8 cellular contexts compared by ENCODE assay signal in genomic region chr11:68837583-68838571, GRCh38. TPM values are rescaled to one million over a fixed set of nuclear protein-coding genes. Genes with fewer than 3 reads are reported as not detected.
DNase-seq lines count a peak whose midpoint lies in the region; ATAC-seq and TF ChIP-seq lines count a peak whose summit lies in the region.

No MANE protein-coding gene starts in this region.

- peak overlapping the region; percentile 94 for H3K4me3 ChIP-seq in upper lobe of right lung

- no peaks in the 10 kb centered on the region for H3K9me3 ChIP-seq in upper lobe of right lung

- peak overlapping the region; percentile 96 for H3K27ac Mint-ChIP-seq in activated naive CD4-positive, alpha-beta T cell treated with anti-CD3 and anti-CD28 coated beads, Interleukin-2, amount 10 ng/mL, durations not matched to agents 7 days and 5 days
- H3K27ac Mint-ChIP-seq in mesothelial cell of epicardium: peak overlapping the region; percentile 56

- TF ChIP-seq CTCF in mesothelial cell of epicardium (IDR thresholded peaks at IDR 0.05; ENCODE audit: unreplicated experiment) (no peak), upper lobe of right lung (IDR thresholded peaks at IDR 0.05) (no peak)

- DNase-seq in activated naive CD4-positive, alpha-beta T cell treated with anti-CD3 and anti-CD28 coated beads, Interleukin-2, amount 10 ng/mL, durations not matched to agents 7 days and 5 days: no peak
- DNase-seq in activated naive CD4-positive, alpha-beta T cell treated with Interleukin-2 at 50 U/mL for 16 hours: no peak
- DNase-seq in mesothelial cell of epicardium (ENCODE audit: low spot score in 2 of 2, unreplicated experiment in 2 of 2): no peak
- DNase-seq in upper lobe of right lung: no peak
- no peak for DNase-seq in activated CD4-positive, alpha-beta T cell treated with anti-CD3 and anti-CD28 coated beads, Interleukin-2, amount 50 U/mL, for 1 hour
- DNase-seq in EL: no peak

- intact Hi-C loops in upper lobe of right lung (cut with DNase I): no loop called here

- H3K27me3 Mint-ChIP-seq in activated naive CD4-positive, alpha-beta T cell treated with anti-CD3 and anti-CD28 coated beads, Interleukin-2, amount 10 ng/mL, durations not matched to agents 7 days and 5 days: peaks cover 3% of the 10 kb centered on the region
- H3K27me3 Mint-ChIP-seq in mesothelial cell of epicardium (ENCODE audit: low read depth): peaks cover 25% of the 10 kb centered on the region

- H3K4me1 Mint-ChIP-seq in activated naive CD4-positive, alpha-beta T cell treated with anti-CD3 and anti-CD28 coated beads, Interleukin-2, amount 10 ng/mL, durations not matched to agents 7 days and 5 days: peaks cover 58% of the 10 kb centered on the region
- peaks cover 29% of the 10 kb centered on the region for H3K4me1 Mint-ChIP-seq in mesothelial cell of epicardium

- CTCF ChIA-PET in activated naive CD4-positive, alpha-beta T cell treated with anti-CD3 and anti-CD28 coated beads, Interleukin-2, amount 10 ng/mL, durations not matched to agents 7 days and 5 days (lab: Charles Lee): interaction anchor here (0.6 to 0.7 kb wide), 2 partner anchors 69 to 187 kb away, joined by 3 read pairs; no protein-coding TSS in a partner anchor

- peaks cover 5% of the 10 kb centered on the region for H3K36me3 Mint-ChIP-seq in activated naive CD4-positive, alpha-beta T cell treated with anti-CD3 and anti-CD28 coated beads, Interleukin-2, amount 10 ng/mL, durations not matched to agents 7 days and 5 days
- no peaks in the 10 kb centered on the region for H3K36me3 Mint-ChIP-seq in mesothelial cell of epicardium

- H3K36me3 ChIP-seq in upper lobe of right lung: no peaks in the 10 kb centered on the region

- peak overlapping the region; percentile 40 for H3K27ac ChIP-seq in angular gyrus (ENCODE audit: low read depth, low read length)
- peak overlapping the region; percentile 90 for H3K27ac ChIP-seq in upper lobe of right lung

- no peaks in the 10 kb centered on the region for H3K27me3 ChIP-seq in upper lobe of right lung

- no peaks in the 10 kb centered on the region for H3K9me3 Mint-ChIP-seq in activated naive CD4-positive, alpha-beta T cell treated with anti-CD3 and anti-CD28 coated beads, Interleukin-2, amount 10 ng/mL, durations not matched to agents 7 days and 5 days
- H3K9me3 Mint-ChIP-seq in mesothelial cell of epicardium: no peaks in the 10 kb centered on the region

- no peak for ATAC-seq in upper lobe of right lung
- no peak for ATAC-seq in HG03521 (IDR thresholded peaks at IDR 0.05; ENCODE audit: unreplicated experiment)

- H3K4me1 ChIP-seq in upper lobe of right lung: peaks cover 56% of the 10 kb centered on the region

- peak overlapping the region; percentile 80 for H3K4me3 Mint-ChIP-seq in activated naive CD4-positive, alpha-beta T cell treated with anti-CD3 and anti-CD28 coated beads, Interleukin-2, amount 10 ng/mL, durations not matched to agents 7 days and 5 days
- H3K4me3 Mint-ChIP-seq in mesothelial cell of epicardium: peak overlapping the region; percentile 40

RNA-seq across cellular contexts. Expression of gene CPT1A, which starts 3.8 kb away (rescaled TPM):
- total RNA-seq in mesothelial cell of epicardium: 2.6 to 3.0 TPM (median 2.8 TPM) in 3 replicates
- total RNA-seq in upper lobe of right lung: 76.4 TPM

Comparison
In these comparisons a context has a peak if more than half of its experiments do, and no peak if none do; other contexts are left out.
1. RNA of gene CPT1A, which starts 3.8 kb away (total RNA-seq): 76.4 TPM in upper lobe of right lung (single experiment); 2.6 to 3.0 TPM in mesothelial cell of epicardium; every median in the first group is over 10 times any median in the second.